1 cellular context compared by ENCODE assay signal in the genomic region with DNA sequence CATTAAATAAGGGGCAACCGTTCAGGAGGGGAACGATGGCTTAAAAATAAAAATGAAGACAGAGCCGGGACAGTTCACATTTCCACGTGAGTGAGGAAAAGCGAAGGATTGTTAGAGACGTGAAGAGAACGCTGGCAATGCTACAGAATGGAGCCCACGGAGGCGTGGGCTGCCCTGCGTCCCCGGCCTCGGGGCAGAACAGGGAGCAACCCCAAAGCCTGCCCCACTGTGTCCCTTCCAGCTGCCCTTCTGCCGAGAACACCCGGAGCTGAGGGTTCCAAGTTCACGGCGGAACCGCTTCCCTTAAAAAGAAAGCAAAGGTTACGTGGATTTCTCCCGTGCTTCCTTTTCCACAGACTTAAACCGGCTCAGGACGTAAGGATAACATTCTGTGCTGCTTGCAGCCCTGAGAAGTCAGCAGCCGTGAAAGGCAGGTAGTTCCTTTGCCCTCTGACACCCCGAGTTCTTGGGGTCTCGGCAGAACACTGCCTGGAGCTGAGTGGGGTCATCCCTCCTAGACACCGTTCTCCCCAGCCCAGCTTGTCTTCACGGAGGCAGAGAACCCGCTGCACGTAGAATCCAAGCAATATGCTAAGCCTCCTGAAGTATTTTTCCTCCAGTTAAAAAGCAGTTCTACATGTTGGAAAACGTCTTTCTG.
TF ChIP-seq lines count a peak whose summit lies in the region.

No MANE protein-coding gene starts in this region.

TF ChIP-seq in GM12878, 131 proteins besides CTCF, POLR2A, EP300 and RAD21:
- TF ChIP-seq ZNF274 (IDR thresholded peaks at IDR 0.05; ENCODE audit: insufficient read depth, insufficient read length) = no peak
- no peak for TF ChIP-seq CBFB (IDR thresholded peaks at IDR 0.05; ENCODE audit: low read depth)
- no peak for TF ChIP-seq MEF2A (IDR thresholded peaks at IDR 0.05; ENCODE audit: insufficient read depth, low read depth, low read length)
- no peak for TF ChIP-seq TBL1XR1 (IDR thresholded peaks at IDR 0.05; ENCODE audit: low read depth, low read length)
- no peak for TF ChIP-seq RELA (IDR thresholded peaks at IDR 0.05; ENCODE audit: borderline replicate concordance, partially characterized antibody)
- no peak for TF ChIP-seq POLR2AphosphoS2 (IDR thresholded peaks at IDR 0.05; ENCODE audit: low read depth, low read length)
- no peak for TF ChIP-seq NFIC (IDR thresholded peaks at IDR 0.05; ENCODE audit: low read depth, low read length)
- TF ChIP-seq PML (IDR thresholded peaks at IDR 0.05; ENCODE audit: low read length) = no peak
- no peak for TF ChIP-seq CREB1 (IDR thresholded peaks at IDR 0.05; ENCODE audit: low read depth)
- TF ChIP-seq SIN3A (IDR thresholded peaks at IDR 0.05; ENCODE audit: low read depth, low read length) = no peak
- TF ChIP-seq, protein P1, sequence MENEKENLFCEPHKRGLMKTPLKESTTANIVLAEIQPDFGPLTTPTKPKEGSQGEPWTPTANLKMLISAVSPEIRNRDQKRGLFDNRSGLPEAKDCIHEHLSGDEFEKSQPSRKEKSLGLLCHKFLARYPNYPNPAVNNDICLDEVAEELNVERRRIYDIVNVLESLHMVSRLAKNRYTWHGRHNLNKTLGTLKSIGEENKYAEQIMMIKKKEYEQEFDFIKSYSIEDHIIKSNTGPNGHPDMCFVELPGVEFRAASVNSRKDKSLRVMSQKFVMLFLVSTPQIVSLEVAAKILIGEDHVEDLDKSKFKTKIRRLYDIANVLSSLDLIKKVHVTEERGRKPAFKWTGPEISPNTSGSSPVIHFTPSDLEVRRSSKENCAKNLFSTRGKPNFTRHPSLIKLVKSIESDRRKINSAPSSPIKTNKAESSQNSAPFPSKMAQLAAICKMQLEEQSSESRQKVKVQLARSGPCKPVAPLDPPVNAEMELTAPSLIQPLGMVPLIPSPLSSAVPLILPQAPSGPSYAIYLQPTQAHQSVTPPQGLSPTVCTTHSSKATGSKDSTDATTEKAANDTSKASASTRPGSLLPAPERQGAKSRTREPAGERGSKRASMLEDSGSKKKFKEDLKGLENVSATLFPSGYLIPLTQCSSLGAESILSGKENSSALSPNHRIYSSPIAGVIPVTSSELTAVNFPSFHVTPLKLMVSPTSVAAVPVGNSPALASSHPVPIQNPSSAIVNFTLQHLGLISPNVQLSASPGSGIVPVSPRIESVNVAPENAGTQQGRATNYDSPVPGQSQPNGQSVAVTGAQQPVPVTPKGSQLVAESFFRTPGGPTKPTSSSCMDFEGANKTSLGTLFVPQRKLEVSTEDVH (IDR thresholded peaks at IDR 0.05; ENCODE audit: low read depth, partially characterized antibody) = no peak
- TF ChIP-seq EED (IDR thresholded peaks at IDR 0.05; ENCODE audit: low read depth) = no peak
- no peak for TF ChIP-seq LARP7 (IDR thresholded peaks at IDR 0.05)
